21 cellular contexts compared by ENCODE assay signal in the genomic region with DNA sequence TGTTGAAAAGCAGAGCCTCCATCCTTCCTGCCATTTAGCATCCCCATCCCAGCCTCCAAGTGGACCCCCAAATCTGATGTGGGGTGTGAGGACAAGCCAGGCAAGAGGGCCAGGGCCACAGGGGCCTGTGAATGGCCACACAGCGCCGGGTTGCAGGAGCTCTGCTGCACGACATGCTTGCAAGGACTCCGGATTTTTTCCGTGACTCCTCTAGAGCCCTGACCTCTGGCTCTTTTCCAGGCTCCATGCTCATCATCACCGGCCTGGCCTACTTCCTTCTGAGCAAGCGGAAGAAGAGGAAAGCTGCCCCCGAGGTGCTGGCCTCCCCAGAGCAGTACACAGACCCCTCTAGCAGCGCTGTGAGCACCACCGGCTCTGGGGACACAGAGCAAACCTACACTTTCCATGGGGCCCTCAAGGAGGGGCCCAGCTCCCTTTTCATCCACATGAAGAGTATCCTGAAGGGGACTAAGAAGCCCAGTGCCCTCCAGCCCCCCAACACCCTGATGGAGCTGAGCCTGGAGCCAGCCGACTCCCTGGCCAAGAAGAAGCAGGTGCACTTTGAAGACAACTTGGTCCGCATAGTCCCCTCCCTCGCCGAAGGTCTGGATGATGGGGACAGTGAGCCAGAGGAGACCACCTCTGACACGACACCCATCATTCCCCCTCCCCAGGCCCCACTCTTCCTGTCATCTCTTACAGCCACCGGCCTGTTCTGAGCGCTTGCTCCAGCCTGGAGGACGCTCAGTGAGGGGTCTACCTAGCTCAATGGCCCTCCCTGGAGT. TPM values are rescaled to one million over a fixed set of nuclear protein-coding genes. Genes with fewer than 3 reads are reported as not detected.
DNase-seq lines count a peak whose midpoint lies in the region; ATAC-seq lines count a peak whose summit lies in the region.
"Had no signal": no experiment of that assay in that cellular context is flagged by ENCODE, and none has a peak within 500 bp of the region (broad histone marks: within the 10 kb centered on the region; RNA-seq: fewer than 3 reads in every experiment).

No MANE protein-coding gene starts in this region.

- DNase-seq in dermis blood vessel endothelial cell, result peak; percentile 30
- DNase-seq in mesenchymal stem cell, result peak; percentile 57
- no peak for DNase-seq in GDM1 (lab: John Stamatoyannopoulos, UW)
- DNase-seq in NCI-H1694 (lab: John Stamatoyannopoulos, UW), result no peak
- DNase-seq in UCSD-AML1 (lab: John Stamatoyannopoulos, UW; ENCODE audit: unreplicated experiment), result no peak
- DNase-seq: activated CD4-positive, alpha-beta T cell treated with anti-CD3 and anti-CD28 coated beads, Interleukin-2, amount 50 U/mL, for 4 hours; activated T-cell treated with anti-CD3 and anti-CD28 coated beads, Interleukin-2, amount 50 U/mL, for 4 hours; NCI-H1436 treated with DMSO at 0.1 percent for 48 hours; NK-92 treated with Interleukin-12 subunit alpha and Interleukin-12 subunit beta, amount 100 ng/mL, for 24 hours; T-cell had no signal

- H3K9me3 ChIP-seq in KOPT-K1 (ENCODE audit: insufficient read depth, low read length, poor library complexity, severe bottlenecking) (no peaks in the 10 kb centered on the region), mesenchymal stem cell (ENCODE audit: control insufficient read depth, low read length) (no peaks in the 10 kb centered on the region), subcutaneous abdominal adipose tissue (ENCODE audit: control insufficient read depth in 5 of 5, low read length in 5 of 5) (no peaks in the 10 kb centered on the region)
- H3K9me3 ChIP-seq: vagina had no signal

- H2AFZ ChIP-seq in mesenchymal stem cell (ENCODE audit: low read depth, low read length), result no peak overlapping the region
- H2AFZ ChIP-seq: parathyroid adenoma had no signal

- H3K23ac ChIP-seq in mesenchymal stem cell (ENCODE audit: low read length in 2 of 2), result no peak overlapping the region

- H2BK5ac ChIP-seq in mesenchymal stem cell (ENCODE audit: low read depth, low read length, poor library complexity, severe bottlenecking), result no peak overlapping the region

- no peaks in the 10 kb centered on the region for H3K79me1 ChIP-seq in mesenchymal stem cell (replicated peaks; ENCODE audit: low read length, poor library complexity, severe bottlenecking)

- no peak overlapping the region for H3K14ac ChIP-seq in mesenchymal stem cell (ENCODE audit: low read length in 2 of 2)

- H3K4me3 ChIP-seq in mesenchymal stem cell (ENCODE audit: insufficient read depth in 1 of 2, low read depth in 1 of 2, low read length in 2 of 2) (no peak overlapping the region), subcutaneous abdominal adipose tissue (ENCODE audit: low read depth in 1 of 5, low read length in 5 of 5) (no peak overlapping the region)
- H3K4me3 ChIP-seq: vagina had no signal

- H2BK120ac ChIP-seq in mesenchymal stem cell (ENCODE audit: low read depth, low read length), result no peak overlapping the region

- H2AK5ac ChIP-seq in mesenchymal stem cell (ENCODE audit: low read length, severe bottlenecking), result peak overlapping the region; percentile 84

- H3K27me3 ChIP-seq in mesenchymal stem cell (ENCODE audit: control insufficient read depth in 1 of 2, insufficient read depth in 1 of 2, low read length in 2 of 2) (peaks cover 1 to 4% of the 10 kb centered on the region in 2 experiments), subcutaneous abdominal adipose tissue (ENCODE audit: control insufficient read depth in 5 of 5, insufficient read depth in 4 of 5, low read length in 5 of 5) (no peaks in the 10 kb centered on the region)
- H3K27me3 ChIP-seq: vagina had no signal

- H3K9ac ChIP-seq in mesenchymal stem cell (ENCODE audit: low read length) (no peak overlapping the region), subcutaneous abdominal adipose tissue (ENCODE audit: low read length in 5 of 5) (no peak overlapping the region)
- H3K9ac ChIP-seq: parathyroid adenoma had no signal

- ATAC-seq in GM21423 (IDR thresholded peaks at IDR 0.05; ENCODE audit: unreplicated experiment), result no peak
- ATAC-seq: activated naive CD4-positive, alpha-beta T cell treated with anti-CD3 and anti-CD28 coated beads, Interleukin-2, amount 50 U/mL, for 72 hours; activated T-cell treated with anti-CD3 and anti-CD28 coated beads, Interleukin-2, amount 50 U/mL, for 4 hours; stimulated activated memory B cell treated with anti-CD40 and anti-IgM and Interleukin-4, amounts not matched to agents 10 μg/mL and 1 μg/mL and 100 μg/mL, for 72 hours; T-cell had no signal

- H4K8ac ChIP-seq in mesenchymal stem cell (ENCODE audit: low read length), result no peak overlapping the region

- H4K91ac ChIP-seq in mesenchymal stem cell (ENCODE audit: low read length), result peak overlapping the region; percentile 70

- peak overlapping the region in 1 of 2 experiments; percentile 58 for H3K4ac ChIP-seq in mesenchymal stem cell (ENCODE audit: low read depth in 1 of 2, low read length in 2 of 2)

- no peaks in the 10 kb centered on the region for H3K36me3 ChIP-seq in KOPT-K1 (ENCODE audit: insufficient read depth, low read length)
- no peaks in the 10 kb centered on the region for H3K36me3 ChIP-seq in mesenchymal stem cell (ENCODE audit: control insufficient read depth in 1 of 2, insufficient read depth in 2 of 2, low read depth in 1 of 2, low read length in 2 of 2)
- no peaks in the 10 kb centered on the region for H3K36me3 ChIP-seq in subcutaneous abdominal adipose tissue (ENCODE audit: control insufficient read depth in 5 of 5, insufficient read depth in 5 of 5, low read length in 5 of 5)
- H3K36me3 ChIP-seq: vagina had no signal

- H2BK15ac ChIP-seq in mesenchymal stem cell (ENCODE audit: low read depth, poor library complexity, severe bottlenecking), result peak overlapping the region; percentile 64

- H3K18ac ChIP-seq in mesenchymal stem cell (ENCODE audit: low read depth in 1 of 2, low read length in 2 of 2), result peak overlapping the region in 1 of 2 experiments; percentile 58

- H3K27ac ChIP-seq in KOPT-K1 (ENCODE audit: low read depth, low read length, poor library complexity, severe bottlenecking) (peak overlapping the region; percentile 64), mesenchymal stem cell (ENCODE audit: low read length, poor library complexity, severe bottlenecking) (no peak overlapping the region), subcutaneous abdominal adipose tissue (ENCODE audit: low read depth, low read length) (peak overlapping the region; percentile 54)
- H3K27ac ChIP-seq: parathyroid adenoma, RWPE1, vagina had no signal

- H3K4me1 ChIP-seq in mesenchymal stem cell (ENCODE audit: control insufficient read depth, insufficient read depth, low read depth, low read length) (peaks cover 37% of the 10 kb centered on the region), subcutaneous abdominal adipose tissue (ENCODE audit: control insufficient read depth in 5 of 5, insufficient read depth in 5 of 5, low read length in 5 of 5) (peaks cover 17 to 57% (median 49%) of the 10 kb centered on the region in 5 donors)
- H3K4me1 ChIP-seq: parathyroid adenoma had no signal

- peak overlapping the region; percentile 66 to 73 for H2BK12ac ChIP-seq in mesenchymal stem cell (ENCODE audit: low read length in 2 of 2)

- WGBS in mesenchymal stem cell, result 87% methylated on average over 18 of the region's 18 CpGs

- H3K4me2 ChIP-seq in mesenchymal stem cell (ENCODE audit: low read length, poor library complexity, severe bottlenecking), result no peak overlapping the region

RNA-seq across cellular contexts. Expression of a gene that starts 23.5 kb away (rescaled TPM):
- total RNA-seq in dermis blood vessel endothelial cell, result not detected in 2 replicates
- 0.23 TPM for polyA plus RNA-seq in mesenchymal stem cell (2013, experiment 1 of 2)
- 0.11 TPM for polyA plus RNA-seq in mesenchymal stem cell (2013, experiment 2 of 2)
- total RNA-seq: activated naive CD4-positive, alpha-beta T cell treated with anti-CD3 and anti-CD28 coated beads, Interleukin-2, amount 50 U/mL, for 72 hours; activated T-cell treated with anti-CD3 and anti-CD28 coated beads, Interleukin-2, amount 50 U/mL, for 4 hours; bronchial epithelial cell; HT1080; kidney epithelial cell; vagina had no signal

RNA-seq across cellular contexts. Expression of a gene that starts 25.0 kb away (rescaled TPM):
- total RNA-seq in dermis blood vessel endothelial cell, result 13.1 and 24.8 TPM in 2 replicates
- 30.8 TPM for polyA plus RNA-seq in mesenchymal stem cell (2013, experiment 1 of 2)
- polyA plus RNA-seq in mesenchymal stem cell (2013, experiment 2 of 2), result 30.3 TPM

RNA-seq across cellular contexts. Expression of a gene that starts 44.0 kb away (rescaled TPM):
- 174 and 360 TPM in 2 replicates for total RNA-seq in dermis blood vessel endothelial cell
- 10.5 TPM for polyA plus RNA-seq in mesenchymal stem cell (2013, experiment 1 of 2)
- 10.5 TPM for polyA plus RNA-seq in mesenchymal stem cell (2013, experiment 2 of 2)

Comparison
In these comparisons a context has a peak if more than half of its experiments do, and no peak if none do; other contexts are left out.
1. DNase-seq: peak in dermis blood vessel endothelial cell (single experiment) and mesenchymal stem cell (single experiment); none in GDM1 (single experiment), NCI-H1694 (single experiment) and UCSD-AML1 (single experiment).